33 cellular contexts compared by ENCODE assay signal in genomic region chr3:22392286-22392685, GRCh38.
DNase-seq lines count a peak whose midpoint lies in the region; ATAC-seq and TF ChIP-seq lines count a peak whose summit lies in the region.
"Had no signal": no experiment of that assay in that cellular context is flagged by ENCODE, and none has a peak within 500 bp of the region (broad histone marks: within the 10 kb centered on the region; RNA-seq: fewer than 3 reads in every experiment).

No MANE protein-coding gene starts in this region.

- H3K9me3 Mint-ChIP-seq in glutamatergic neuron (ENCODE audit: unreplicated experiment) = no peaks in the 10 kb centered on the region

- 30% methylated on average over 2 of the region's 2 CpGs for WGBS in smooth muscle cell (ENCODE audit: low lambda C conversion rate)
- 16 to 24% methylated on average over 2 of the region's 2 CpGs for WGBS in upper lobe of left lung, 2 donors

- H3K9ac ChIP-seq in Loucy (ENCODE audit: low read depth, low read length, poor library complexity, severe bottlenecking) = no peak overlapping the region
- no peak overlapping the region for H3K9ac ChIP-seq in smooth muscle cell (ENCODE audit: low read depth)
- H3K9ac ChIP-seq: BLaER1; BLaER1 treated with 17β-estradiol and CSF1 and Interleukin-3, amounts not matched to agents 10 nM and 100 nM had no signal

- H3F3A ChIP-seq in Loucy (ENCODE audit: low read depth) (no peaks in the 10 kb centered on the region), smooth muscle cell (ENCODE audit: low read depth) (no peaks in the 10 kb centered on the region)

- in situ Hi-C loops in G401 (cut with HindIII; ENCODE audit: low sequenced_read_pairs) = no loop called here

- TF ChIP-seq EP300 in upper lobe of left lung (IDR thresholded peaks at IDR 0.05) = no peak

- H3K4me3 Mint-ChIP-seq in glutamatergic neuron (ENCODE audit: unreplicated experiment) = no peak overlapping the region
- H3K4me3 Mint-ChIP-seq: B cell; CD14-positive monocyte; CD4-positive, alpha-beta memory T cell; CD4-positive, alpha-beta T cell; CD4-positive, CD25-positive, alpha-beta regulatory T cell; CD8-positive, alpha-beta memory T cell; CD8-positive, alpha-beta T cell had no signal

- H3K79me2 ChIP-seq in Loucy (ENCODE audit: insufficient read depth, low read length) (no peaks in the 10 kb centered on the region), smooth muscle cell (ENCODE audit: low read depth) (no peaks in the 10 kb centered on the region)

- H4K20me1 ChIP-seq in Loucy (ENCODE audit: insufficient read depth, low read length, poor library complexity, severe bottlenecking) = no peaks in the 10 kb centered on the region
- no peaks in the 10 kb centered on the region for H4K20me1 ChIP-seq in smooth muscle cell (ENCODE audit: low read depth)
- H4K20me1 ChIP-seq: BLaER1; BLaER1 treated with 17β-estradiol and CSF1 and Interleukin-3, amounts not matched to agents 10 nM and 100 nM had no signal

- TF ChIP-seq CTCF in Loucy (conservative IDR thresholded peaks at IDR 0.05; ENCODE audit: low read length) (no peak), glutamatergic neuron (IDR thresholded peaks at IDR 0.05; ENCODE audit: partially characterized antibody, unreplicated experiment) (no peak), smooth muscle cell (IDR thresholded peaks at IDR 0.05; ENCODE audit: borderline replicate concordance, insufficient read depth, poor library complexity, severe bottlenecking) (no peak), upper lobe of left lung (IDR thresholded peaks at IDR 0.05) (no peak)

- no peaks in the 10 kb centered on the region for H3K27me3 ChIP-seq in Loucy (ENCODE audit: insufficient read depth, low read length, poor library complexity, severe bottlenecking)
- peaks cover 14% of the 10 kb centered on the region for H3K27me3 ChIP-seq in smooth muscle cell (ENCODE audit: low read depth)
- no peaks in the 10 kb centered on the region for H3K27me3 ChIP-seq in upper lobe of left lung
- H3K27me3 ChIP-seq: BE2C; BLaER1; BLaER1 treated with 17β-estradiol and CSF1 and Interleukin-3, amounts not matched to agents 10 nM and 100 nM had no signal

- ATAC-seq in upper lobe of left lung (ENCODE audit: low FRiP score in 2 of 2) = no peak
- ATAC-seq: A549; CD8-positive, alpha-beta T cell had no signal

- peaks cover 9% of the 10 kb centered on the region for H3K4me1 Mint-ChIP-seq in glutamatergic neuron (ENCODE audit: low read depth, unreplicated experiment)
- H3K4me1 Mint-ChIP-seq: B cell; CD14-positive monocyte; CD4-positive, alpha-beta memory T cell; CD8-positive, alpha-beta memory T cell had no signal

- H3K27ac ChIP-seq in smooth muscle cell (ENCODE audit: low read depth) = no peak overlapping the region
- no peak overlapping the region for H3K27ac ChIP-seq in upper lobe of left lung
- H3K27ac ChIP-seq: 22Rv1; A549; BLaER1; BLaER1 treated with 17β-estradiol and CSF1 and Interleukin-3, amounts not matched to agents 10 nM and 100 nM; C4-2B had no signal

- no peak for TF ChIP-seq POLR2A in upper lobe of left lung (IDR thresholded peaks at IDR 0.05)

- H3K4me2 ChIP-seq in Loucy (ENCODE audit: low read depth, low read length, poor library complexity, severe bottlenecking) = no peak overlapping the region
- H3K4me2 ChIP-seq in smooth muscle cell = no peak overlapping the region
- H3K4me2 ChIP-seq: A549; BLaER1; BLaER1 treated with 17β-estradiol and CSF1 and Interleukin-3, amounts not matched to agents 10 nM and 100 nM had no signal

- DNase-seq in G401 (ENCODE audit: low spot score) = peak; percentile 67
- DNase-seq in cerebellar cortex (ENCODE audit: low spot score) = peak; percentile 61
- no peak for DNase-seq in glutamatergic neuron
- no peak for DNase-seq in smooth muscle cell (lab: John Stamatoyannopoulos, UW; ENCODE audit: unreplicated experiment)
- no peak for DNase-seq in NCI-H1417 (lab: John Stamatoyannopoulos, UW)
- no peak for DNase-seq in upper lobe of left lung
- DNase-seq in midbrain (lab: John Stamatoyannopoulos, UW) = no peak
- DNase-seq: 8988T; ACHN; AML-193; BE2C; Caco-2; Calu3; CD4-positive, alpha-beta memory T cell; CD4-positive, alpha-beta T cell; CD4-positive, CD25-positive, alpha-beta regulatory T cell; CD8-positive, alpha-beta memory T cell; CD8-positive, alpha-beta T cell; COR-L47; DMS153; DMS53; DMS79; DMS79 treated with DMSO at 0.1 percent for 48 hours; DND-41; EL had no signal

- H3K4me1 ChIP-seq in Loucy (ENCODE audit: insufficient read depth, low read length, poor library complexity, severe bottlenecking) = peaks cover 11% of the 10 kb centered on the region
- no peaks in the 10 kb centered on the region for H3K4me1 ChIP-seq in smooth muscle cell (ENCODE audit: low read depth)
- H3K4me1 ChIP-seq in upper lobe of left lung = no peaks in the 10 kb centered on the region
- H3K4me1 ChIP-seq: A549; BE2C; BLaER1; BLaER1 treated with 17β-estradiol and CSF1 and Interleukin-3, amounts not matched to agents 10 nM and 100 nM; Caco-2 had no signal

- H3K9me3 ChIP-seq in Loucy (ENCODE audit: insufficient read depth, low read depth, low read length) = no peaks in the 10 kb centered on the region
- H3K9me3 ChIP-seq in smooth muscle cell (replicated peaks; ENCODE audit: low read depth) = no peaks in the 10 kb centered on the region
- no peaks in the 10 kb centered on the region for H3K9me3 ChIP-seq in upper lobe of left lung
- H3K9me3 ChIP-seq: A549; BE2C; BLaER1; BLaER1 treated with 17β-estradiol and CSF1 and Interleukin-3, amounts not matched to agents 10 nM and 100 nM; Caco-2 had no signal

- no peaks in the 10 kb centered on the region for H3K36me3 Mint-ChIP-seq in glutamatergic neuron (ENCODE audit: unreplicated experiment)
- H3K36me3 Mint-ChIP-seq: CD14-positive monocyte; CD4-positive, alpha-beta memory T cell; CD4-positive, CD25-positive, alpha-beta regulatory T cell; CD8-positive, alpha-beta memory T cell; CD8-positive, alpha-beta T cell had no signal

- H3K27me3 Mint-ChIP-seq in glutamatergic neuron (ENCODE audit: unreplicated experiment) = no peaks in the 10 kb centered on the region
- H3K27me3 Mint-ChIP-seq: B cell; CD4-positive, alpha-beta memory T cell; CD4-positive, alpha-beta T cell; CD4-positive, CD25-positive, alpha-beta regulatory T cell; CD8-positive, alpha-beta memory T cell had no signal

- H3K9me2 ChIP-seq in Loucy (replicated peaks; ENCODE audit: low read depth, low read length) = no peaks in the 10 kb centered on the region

- H2AFZ ChIP-seq in Loucy (ENCODE audit: low read length) = peak overlapping the region; percentile 78; the same call in 1 of the 2 replicates
- H2AFZ ChIP-seq in smooth muscle cell (ENCODE audit: low read depth) = no peak overlapping the region

- H3K4me3 ChIP-seq in Loucy (ENCODE audit: low read length, poor library complexity, severe bottlenecking) (no peak overlapping the region), smooth muscle cell (no peak overlapping the region), upper lobe of left lung (no peak overlapping the region)
- H3K4me3 ChIP-seq: A549; BLaER1; BLaER1 treated with 17β-estradiol and CSF1 and Interleukin-3, amounts not matched to agents 10 nM and 100 nM had no signal

- H3K36me3 ChIP-seq in Loucy (ENCODE audit: insufficient read depth, low read length) (no peaks in the 10 kb centered on the region), smooth muscle cell (ENCODE audit: low read depth) (no peaks in the 10 kb centered on the region), upper lobe of left lung (no peaks in the 10 kb centered on the region)
- H3K36me3 ChIP-seq: BE2C; BLaER1; BLaER1 treated with 17β-estradiol and CSF1 and Interleukin-3, amounts not matched to agents 10 nM and 100 nM had no signal

- peak overlapping the region; percentile 39 for H3K27ac Mint-ChIP-seq in glutamatergic neuron (ENCODE audit: unreplicated experiment)
- H3K27ac Mint-ChIP-seq: B cell; CD14-positive monocyte; CD4-positive, alpha-beta memory T cell; CD4-positive, alpha-beta T cell; CD4-positive, CD25-positive, alpha-beta regulatory T cell; CD8-positive, alpha-beta memory T cell; CD8-positive, alpha-beta T cell had no signal

Comparison
In these comparisons a context has a peak if more than half of its experiments do, and no peak if none do; other contexts are left out.
1. DNase-seq: peak in G401 (single experiment) and cerebellar cortex (single experiment); none in glutamatergic neuron (single experiment), smooth muscle cell (single experiment), NCI-H1417 (0 of 3), upper lobe of left lung (0 of 2) and midbrain (single experiment).